In the genomic region with DNA sequence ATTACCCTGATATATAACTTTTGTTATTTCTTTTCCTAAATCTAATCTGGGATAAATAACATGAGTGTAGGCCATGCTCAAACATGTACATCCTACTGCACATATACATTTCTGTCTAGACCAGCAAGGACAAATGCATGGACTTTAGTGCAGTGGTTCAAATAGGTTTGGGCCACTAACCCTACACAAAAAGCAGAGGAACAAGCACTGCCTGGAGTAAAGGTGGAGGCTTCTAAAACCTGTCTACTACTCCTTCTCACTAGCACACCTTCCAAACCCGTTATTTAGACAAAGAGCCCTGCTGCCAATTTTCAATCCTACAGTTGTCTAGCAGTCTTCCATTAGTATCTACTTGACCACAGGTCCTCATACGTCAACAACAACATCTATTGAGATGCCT, we compare ENCODE assay signal across 1 cellular context.
TF ChIP-seq lines count a peak whose summit lies in the region.

No MANE protein-coding gene starts in this region.

TF ChIP-seq in GM12878, 131 proteins besides CTCF, POLR2A, EP300 and RAD21 (continued from another document):
- TF ChIP-seq, protein P1, sequence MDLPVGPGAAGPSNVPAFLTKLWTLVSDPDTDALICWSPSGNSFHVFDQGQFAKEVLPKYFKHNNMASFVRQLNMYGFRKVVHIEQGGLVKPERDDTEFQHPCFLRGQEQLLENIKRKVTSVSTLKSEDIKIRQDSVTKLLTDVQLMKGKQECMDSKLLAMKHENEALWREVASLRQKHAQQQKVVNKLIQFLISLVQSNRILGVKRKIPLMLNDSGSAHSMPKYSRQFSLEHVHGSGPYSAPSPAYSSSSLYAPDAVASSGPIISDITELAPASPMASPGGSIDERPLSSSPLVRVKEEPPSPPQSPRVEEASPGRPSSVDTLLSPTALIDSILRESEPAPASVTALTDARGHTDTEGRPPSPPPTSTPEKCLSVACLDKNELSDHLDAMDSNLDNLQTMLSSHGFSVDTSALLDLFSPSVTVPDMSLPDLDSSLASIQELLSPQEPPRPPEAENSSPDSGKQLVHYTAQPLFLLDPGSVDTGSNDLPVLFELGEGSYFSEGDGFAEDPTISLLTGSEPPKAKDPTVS (IDR thresholded peaks at IDR 0.05; ENCODE audit: low read depth, low read length): no peak
- TF ChIP-seq POLR2AphosphoS2 (IDR thresholded peaks at IDR 0.05; ENCODE audit: low read depth, low read length): no peak
- no peak for TF ChIP-seq ZBED1 (IDR thresholded peaks at IDR 0.05; ENCODE audit: borderline replicate concordance)
- TF ChIP-seq SUZ12 (IDR thresholded peaks at IDR 0.05; ENCODE audit: unreplicated experiment): no peak
- no peak for TF ChIP-seq MYB (IDR thresholded peaks at IDR 0.05; ENCODE audit: borderline replicate concordance, low read depth, low read length)
- TF ChIP-seq EZH2 (IDR thresholded peaks at IDR 0.05; ENCODE audit: borderline replicate concordance, control insufficient read depth, low read depth, low read length): no peak
- TF ChIP-seq ZZZ3 (IDR thresholded peaks at IDR 0.05; ENCODE audit: control insufficient read depth, insufficient read length, low read depth): no peak
- TF ChIP-seq, protein P2, sequence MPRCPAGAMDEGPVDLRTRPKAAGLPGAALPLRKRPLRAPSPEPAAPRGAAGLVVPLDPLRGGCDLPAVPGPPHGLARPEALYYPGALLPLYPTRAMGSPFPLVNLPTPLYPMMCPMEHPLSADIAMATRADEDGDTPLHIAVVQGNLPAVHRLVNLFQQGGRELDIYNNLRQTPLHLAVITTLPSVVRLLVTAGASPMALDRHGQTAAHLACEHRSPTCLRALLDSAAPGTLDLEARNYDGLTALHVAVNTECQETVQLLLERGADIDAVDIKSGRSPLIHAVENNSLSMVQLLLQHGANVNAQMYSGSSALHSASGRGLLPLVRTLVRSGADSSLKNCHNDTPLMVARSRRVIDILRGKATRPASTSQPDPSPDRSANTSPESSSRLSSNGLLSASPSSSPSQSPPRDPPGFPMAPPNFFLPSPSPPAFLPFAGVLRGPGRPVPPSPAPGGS (IDR thresholded peaks at IDR 0.05; ENCODE audit: borderline replicate concordance, insufficient read depth, low read depth, low read length, poor library complexity, severe bottlenecking): no peak
- no peak for TF ChIP-seq CREB1 (IDR thresholded peaks at IDR 0.05; ENCODE audit: low read depth)
- no peak for TF ChIP-seq POU2F2 (IDR thresholded peaks at IDR 0.05; ENCODE audit: borderline replicate concordance, low read depth, low read length)
- no peak for TF ChIP-seq ASH2L (IDR thresholded peaks at IDR 0.05; ENCODE audit: borderline replicate concordance, low read depth)
